ENCODE assay signal across 2 cellular contexts in genomic region chr10:61942997-61943457, GRCh38.
TF ChIP-seq lines count a peak whose summit lies in the region.

No MANE protein-coding gene starts in this region.

TF ChIP-seq in liver, 16 proteins besides CTCF, POLR2A, EP300 and RAD21 (continued from another document):
- TF ChIP-seq ZBTB33 (IDR thresholded peaks at IDR 0.05) (peak; percentile 28), HNF4A (conservative IDR thresholded peaks at IDR 0.05) (peak in 1 of 2 donors; percentile 33), YY1 (IDR thresholded peaks at IDR 0.05) (no peak), FOXA2 (IDR thresholded peaks at IDR 0.05) (no peak), NR2F2 (IDR thresholded peaks at IDR 0.05) (no peak), ATF3 (IDR thresholded peaks at IDR 0.05) (no peak), TAF1 (conservative IDR thresholded peaks at IDR 0.05) (no peak), HNF4G (IDR thresholded peaks at IDR 0.05) (peak; percentile 14), GABPA (IDR thresholded peaks at IDR 0.05 in 1 of 2, conservative IDR thresholded peaks at IDR 0.05 in 1 of 2) (no peak), RXRA (IDR thresholded peaks at IDR 0.05) (peak in 1 of 2 donors; percentile 14), REST (IDR thresholded peaks at IDR 0.05) (no peak), JUND (IDR thresholded peaks at IDR 0.05) (no peak), SP1 (IDR thresholded peaks at IDR 0.05) (peak; percentile 39), EGR1 (IDR thresholded peaks at IDR 0.05; ENCODE audit: low read depth in 2 of 2) (peak in 1 of 2 donors; percentile 47), FOXA1 (IDR thresholded peaks at IDR 0.05) (no peak)

TF ChIP-seq in HepG2, 621 proteins besides CTCF, POLR2A, EP300 and RAD21 (continued from another document):
- TF ChIP-seq MED13 (CRISPR knock-in tag; IDR thresholded peaks at IDR 0.05) (no peak), KLF12 (CRISPR knock-in tag; IDR thresholded peaks at IDR 0.05; ENCODE audit: borderline replicate concordance) (no peak), ZNF431 (CRISPR knock-in tag; IDR thresholded peaks at IDR 0.05; ENCODE audit: borderline replicate concordance, low read depth) (no peak), ZNF17 (CRISPR knock-in tag; IDR thresholded peaks at IDR 0.05) (no peak), KAT8 (CRISPR knock-in tag; IDR thresholded peaks at IDR 0.05) (no peak), SIN3B (IDR thresholded peaks at IDR 0.05; ENCODE audit: low read length) (no peak)
